Comparison of ENCODE assay signal across 17 cellular contexts in the genomic region with DNA sequence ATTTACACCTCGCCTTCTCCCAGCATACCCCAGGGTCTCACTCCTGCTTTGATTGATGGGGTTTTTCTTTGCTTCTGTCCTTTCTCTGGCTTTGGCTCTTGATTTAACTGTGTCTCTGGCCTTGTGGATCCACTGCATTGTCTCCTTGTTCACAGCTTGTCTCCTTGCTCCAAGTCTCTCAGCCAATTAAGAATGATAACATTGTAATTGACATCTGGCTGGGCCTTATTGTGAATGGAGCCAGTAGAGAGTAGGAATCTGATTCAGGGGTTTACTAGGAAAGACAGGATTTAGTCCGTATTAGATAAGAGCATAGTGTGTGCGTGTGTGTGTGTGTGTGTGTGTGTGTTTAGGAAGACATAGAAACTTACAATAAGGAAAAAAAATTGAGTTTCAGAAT.
DNase-seq lines count a peak whose midpoint lies in the region; ATAC-seq and TF ChIP-seq lines count a peak whose summit lies in the region.
"Had no signal": no experiment of that assay in that cellular context is flagged by ENCODE, and none has a peak within 500 bp of the region (broad histone marks: within the 10 kb centered on the region; RNA-seq: fewer than 3 reads in every experiment).

No MANE protein-coding gene starts in this region.

- peak overlapping the region; percentile 83 for H2AFZ ChIP-seq in neuronal stem cell (ENCODE audit: low read length)

- H3K79me1 ChIP-seq in mesendoderm (ENCODE audit: low read length) (no peaks in the 10 kb centered on the region), neuronal stem cell (ENCODE audit: low read depth, low read length) (no peaks in the 10 kb centered on the region)

- no peaks in the 10 kb centered on the region for H3K4me1 Mint-ChIP-seq in mesothelial cell of epicardium
- H3K4me1 Mint-ChIP-seq: CD4-positive, alpha-beta memory T cell had no signal

- no peak overlapping the region for H4K5ac ChIP-seq in mesendoderm (ENCODE audit: low read length)

- WGBS in mesendoderm (ENCODE audit: extremely low coverage, insufficient coverage, low lambda C conversion rate): no CpG with 5 or more reads among the region's 3 CpGs
- WGBS in neuronal stem cell (ENCODE audit: extremely low coverage in 2 of 2, insufficient read length in 2 of 2, insufficient replicate concordance in 1 of 2), 2 donors: no CpG with 5 or more reads among the region's 3 CpGs

- H3K4me2 ChIP-seq in mesendoderm (ENCODE audit: low read length) (no peak overlapping the region), neuronal stem cell (ENCODE audit: insufficient read depth, low read length, poor library complexity, severe bottlenecking) (no peak overlapping the region)

- H3K27ac ChIP-seq in mesendoderm (ENCODE audit: low read depth, low read length): peak overlapping the region; percentile 39
- no peak overlapping the region for H3K27ac ChIP-seq in neuronal stem cell (replicated peaks; ENCODE audit: low read length)

- peaks cover 11% of the 10 kb centered on the region for H3K4me1 ChIP-seq in mesendoderm (ENCODE audit: control insufficient read depth, low read depth, low read length)
- H3K4me1 ChIP-seq in neuronal stem cell (ENCODE audit: control insufficient read depth in 2 of 2, insufficient read depth in 1 of 2, low read depth in 1 of 2, low read length in 2 of 2): peaks cover 12 to 32% of the 10 kb centered on the region in 2 donors
- H3K4me1 ChIP-seq: HAP-1 had no signal

- H3K4me3 ChIP-seq in mesendoderm (ENCODE audit: low read length) (no peak overlapping the region), neuronal stem cell (ENCODE audit: low read length in 2 of 2) (no peak overlapping the region)
- H3K4me3 ChIP-seq: HAP-1 had no signal

- H3K27me3 ChIP-seq in mesendoderm (ENCODE audit: insufficient read depth, low read length, poor library complexity) (no peaks in the 10 kb centered on the region), neuronal stem cell (ENCODE audit: control insufficient read depth in 3 of 3, insufficient read depth in 3 of 3, low read depth in 1 of 3, low read length in 3 of 3) (no peaks in the 10 kb centered on the region)

- H2BK120ac ChIP-seq in mesendoderm (ENCODE audit: low read depth, low read length) (no peak overlapping the region), neuronal stem cell (ENCODE audit: low read depth, low read length) (no peak overlapping the region)

- no peak overlapping the region for H2BK12ac ChIP-seq in neuronal stem cell (ENCODE audit: low read length)

- H2BK15ac ChIP-seq in mesendoderm (replicated peaks; ENCODE audit: low read depth) (no peak overlapping the region), neuronal stem cell (ENCODE audit: low read length) (no peak overlapping the region)

- H3K14ac ChIP-seq in neuronal stem cell (ENCODE audit: low read length): no peak overlapping the region

- H3K79me2 ChIP-seq in mesendoderm (ENCODE audit: control insufficient read depth, insufficient read depth, low read length): no peaks in the 10 kb centered on the region

- no peak for TF ChIP-seq CTCF in mesothelial cell of epicardium (IDR thresholded peaks at IDR 0.05; ENCODE audit: unreplicated experiment)

- H3K27ac Mint-ChIP-seq in mesothelial cell of epicardium: no peak overlapping the region
- H3K27ac Mint-ChIP-seq: CD4-positive, alpha-beta memory T cell; HFFc6 had no signal

- no peaks in the 10 kb centered on the region for H3K9me3 Mint-ChIP-seq in mesothelial cell of epicardium

- H2BK5ac ChIP-seq in mesendoderm (ENCODE audit: low read length): peak overlapping the region; percentile 58
- H2BK5ac ChIP-seq in neuronal stem cell (ENCODE audit: low read length): no peak overlapping the region

- H4K91ac ChIP-seq in neuronal stem cell (ENCODE audit: low read depth, low read length, poor library complexity): no peak overlapping the region

- ATAC-seq in GM18867 (IDR thresholded peaks at IDR 0.05; ENCODE audit: unreplicated experiment): no peak

- no peak overlapping the region for H3K9ac ChIP-seq in mesendoderm (ENCODE audit: low read length)
- no peak overlapping the region for H3K9ac ChIP-seq in neuronal stem cell (ENCODE audit: low read depth, low read length, poor library complexity)

- H3K36me3 Mint-ChIP-seq in mesothelial cell of epicardium: no peaks in the 10 kb centered on the region
- H3K36me3 Mint-ChIP-seq: CD4-positive, alpha-beta memory T cell had no signal

- H3K18ac ChIP-seq in mesendoderm (ENCODE audit: low read length) (no peak overlapping the region), neuronal stem cell (ENCODE audit: low read length) (no peak overlapping the region)

- DNase-seq in NCI-H82 (lab: John Stamatoyannopoulos, UW) (peak; percentile 81), NCI-H82 treated with DMSO at 0.1 percent for 48 hours (lab: John Stamatoyannopoulos, UW; ENCODE audit: unreplicated experiment) (peak; percentile 68), mesendoderm (peak; percentile 94), neuronal stem cell (ENCODE audit: low spot score) (peak; percentile 30), mesothelial cell of epicardium (ENCODE audit: low spot score in 2 of 2, unreplicated experiment in 2 of 2) (no peak), middle frontal gyrus (ENCODE audit: extremely low spot score, low spot score) (no peak)
- DNase-seq: C1 segment of cervical spinal cord; Calu3; CD4-positive, alpha-beta memory T cell; COR-L47; DMS53; DMS79 treated with DMSO at 0.1 percent for 48 hours; GF-D8; GOT3; HFFc6 had no signal

- no peak overlapping the region for H3K56ac ChIP-seq in mesendoderm (ENCODE audit: low read length)

- peaks cover 3 to 5% of the 10 kb centered on the region in 2 donors for H3K9me3 ChIP-seq in neuronal stem cell (replicated peaks in 1 of 2; ENCODE audit: control insufficient read depth in 2 of 2, insufficient read depth in 1 of 2, low read depth in 1 of 2, low read length in 2 of 2)
- H3K9me3 ChIP-seq: HAP-1 had no signal

- no peak overlapping the region for H3K4ac ChIP-seq in mesendoderm (ENCODE audit: low read depth, low read length)
- H3K4ac ChIP-seq in neuronal stem cell (ENCODE audit: low read length): no peak overlapping the region

- no peak overlapping the region for H3K4me3 Mint-ChIP-seq in mesothelial cell of epicardium
- H3K4me3 Mint-ChIP-seq: CD4-positive, alpha-beta memory T cell; HFFc6 had no signal

- H3K23ac ChIP-seq in mesendoderm (ENCODE audit: low read length) (no peak overlapping the region), neuronal stem cell (ENCODE audit: low read depth, low read length, poor library complexity) (no peak overlapping the region)

- H4K8ac ChIP-seq in mesendoderm (ENCODE audit: low read depth, low read length) (no peak overlapping the region), neuronal stem cell (ENCODE audit: low read depth, low read length) (no peak overlapping the region)

- H3K27me3 Mint-ChIP-seq in mesothelial cell of epicardium (ENCODE audit: low read depth): peaks cover 16% of the 10 kb centered on the region
- H3K27me3 Mint-ChIP-seq: CD4-positive, alpha-beta memory T cell had no signal

- H3K36me3 ChIP-seq in mesendoderm (ENCODE audit: control insufficient read depth, insufficient read depth, low read length): no peaks in the 10 kb centered on the region
- H3K36me3 ChIP-seq in neuronal stem cell (replicated peaks in 1 of 2; ENCODE audit: control insufficient read depth in 2 of 2, insufficient read depth in 2 of 2, low read length in 2 of 2): no peaks in the 10 kb centered on the region
- H3K36me3 ChIP-seq: HAP-1 had no signal

- H2AK5ac ChIP-seq in mesendoderm (ENCODE audit: low read length) (no peak overlapping the region), neuronal stem cell (ENCODE audit: low read depth, low read length) (no peak overlapping the region)

Comparison
In these comparisons a context has a peak if more than half of its experiments do, and no peak if none do; other contexts are left out.
1. DNase-seq: peak in NCI-H82 (single experiment), NCI-H82 treated with DMSO at 0.1 percent for 48 hours (single experiment), mesendoderm (single experiment) and neuronal stem cell (single experiment); none in mesothelial cell of epicardium (0 of 2) and middle frontal gyrus (single experiment).